ENCODE assay signal across 10 cellular contexts in genomic region chr10:80206277-80206655, GRCh38. TPM values are rescaled to one million over a fixed set of nuclear protein-coding genes. Genes with fewer than 3 reads are reported as not detected.
DNase-seq lines count a peak whose midpoint lies in the region; ATAC-seq and TF ChIP-seq lines count a peak whose summit lies in the region.
"Had no signal": no experiment of that assay in that cellular context is flagged by ENCODE, and none has a peak within 500 bp of the region (broad histone marks: within the 10 kb centered on the region; RNA-seq: fewer than 3 reads in every experiment).

No MANE protein-coding gene starts in this region.

- H3F3A ChIP-seq in GM23338 (replicated peaks; ENCODE audit: low read depth): peaks cover 4% of the 10 kb centered on the region; the same call in 1 of the 2 replicates

- ATAC-seq in GM23338 (no peak), HG03139 (IDR thresholded peaks at IDR 0.05; ENCODE audit: unreplicated experiment) (no peak)

- no peaks in the 10 kb centered on the region for H3K36me3 ChIP-seq in GM23338 (ENCODE audit: insufficient read depth)

- H4K20me1 ChIP-seq in GM23338 (replicated peaks; ENCODE audit: insufficient read depth): peaks cover 7% of the 10 kb centered on the region

- H3K4me3 ChIP-seq in GM23338: peak overlapping the region; percentile 73; the same call in 1 of the 2 replicates
- H3K4me3 ChIP-seq in skin epidermis: peak overlapping the region in 1 of 7 experiments; percentile 92

- H3K4me3 Mint-ChIP-seq in GM23338: peak overlapping the region; percentile 76
- H3K4me3 Mint-ChIP-seq in glutamatergic neuron (ENCODE audit: unreplicated experiment): peak overlapping the region; percentile 64

- H3K9me2 ChIP-seq in GM23338 (ENCODE audit: insufficient read depth): no peaks in the 10 kb centered on the region

- peak overlapping the region; percentile 88 for H3K4me2 ChIP-seq in GM23338

- peaks cover 30% of the 10 kb centered on the region for H3K79me2 ChIP-seq in GM23338 (replicated peaks; ENCODE audit: insufficient read depth)

- H3K27ac ChIP-seq in GM23338 (ENCODE audit: low read depth) (no peak overlapping the region), VCaP (peak overlapping the region; percentile 92), skin epidermis (peak overlapping the region in 18 of 21 experiments; percentile 69 to 99 (median 97))

- H3K27me3 ChIP-seq in GM23338 (ENCODE audit: insufficient read depth): peaks cover 31% of the 10 kb centered on the region

- H3K36me3 Mint-ChIP-seq in GM23338 (ENCODE audit: low read depth): no peaks in the 10 kb centered on the region; the same call in 2 of the 3 replicates
- H3K36me3 Mint-ChIP-seq in glutamatergic neuron (ENCODE audit: unreplicated experiment): peaks cover 3% of the 10 kb centered on the region

- H2AFZ ChIP-seq in GM23338: no peak overlapping the region; the same call in 1 of the 2 replicates

- H3K9me3 Mint-ChIP-seq in GM23338: no peaks in the 10 kb centered on the region
- peaks cover 9% of the 10 kb centered on the region for H3K9me3 Mint-ChIP-seq in glutamatergic neuron (ENCODE audit: unreplicated experiment)

- H3K4me1 Mint-ChIP-seq in GM23338 (peaks cover 53% of the 10 kb centered on the region), glutamatergic neuron (ENCODE audit: low read depth, unreplicated experiment) (peaks cover 8% of the 10 kb centered on the region)

- TF ChIP-seq CTCF in GM23338 (conservative IDR thresholded peaks at IDR 0.05; ENCODE audit: low read depth in 2 of 2) (no peak), VCaP (conservative IDR thresholded peaks at IDR 0.05) (no peak), glutamatergic neuron (IDR thresholded peaks at IDR 0.05; ENCODE audit: partially characterized antibody, unreplicated experiment) (no peak)

- H3K27ac Mint-ChIP-seq in GM23338: no peak overlapping the region
- H3K27ac Mint-ChIP-seq in glutamatergic neuron (ENCODE audit: unreplicated experiment): no peak overlapping the region

- DNase-seq in GM23338 (ENCODE audit: low spot score) (no peak), glutamatergic neuron (no peak), dermis blood vessel endothelial cell (no peak), anterior cingulate cortex (lab: John Stamatoyannopoulos, UW) (no peak)
- DNase-seq in central memory CD4-positive, alpha-beta T cell: no peak
- DNase-seq: activated effector memory CD4-positive, alpha-beta T cell treated with anti-CD3 and anti-CD28 coated beads, Interleukin-2, amount 50 U/mL, for 16 hours; NCI-H69 had no signal

- H3K27me3 Mint-ChIP-seq in GM23338 (ENCODE audit: insufficient read depth, low read depth, poor library complexity) (peaks cover 19% of the 10 kb centered on the region), glutamatergic neuron (ENCODE audit: unreplicated experiment) (peaks cover 3% of the 10 kb centered on the region)

- peaks cover 34% of the 10 kb centered on the region for H3K4me1 ChIP-seq in GM23338 (ENCODE audit: insufficient read depth)

TF ChIP-seq in GM23338, 12 proteins besides CTCF, POLR2A, EP300 and RAD21 (continues in another document):
- TF ChIP-seq CREB1 (CRISPR knock-in tag; IDR thresholded peaks at IDR 0.05; ENCODE audit: low read depth): no peak
- TF ChIP-seq EZH2 (IDR thresholded peaks at IDR 0.05; ENCODE audit: low read depth, unreplicated experiment): no peak
- no peak for TF ChIP-seq ETS1 (IDR thresholded peaks at IDR 0.05)
- no peak for TF ChIP-seq POLR2AphosphoS5 (IDR thresholded peaks at IDR 0.05; ENCODE audit: low read depth)
- no peak for TF ChIP-seq STAT1 (IDR thresholded peaks at IDR 0.05; ENCODE audit: unreplicated experiment)
- no peak for TF ChIP-seq JUNB (IDR thresholded peaks at IDR 0.05; ENCODE audit: unreplicated experiment)
- no peak for TF ChIP-seq ZNF114 (CRISPR knock-in tag; IDR thresholded peaks at IDR 0.05)
- TF ChIP-seq NANOG (IDR thresholded peaks at IDR 0.05; ENCODE audit: borderline replicate concordance): no peak
- no peak for TF ChIP-seq EZH2phosphoT487 (IDR thresholded peaks at IDR 0.05; ENCODE audit: unreplicated experiment)
- no peak for TF ChIP-seq REST (IDR thresholded peaks at IDR 0.05; ENCODE audit: unreplicated experiment)
- TF ChIP-seq ZNF331 (CRISPR knock-in tag; IDR thresholded peaks at IDR 0.05; ENCODE audit: low read depth): no peak

RNA-seq across cellular contexts. Expression of gene ANXA11, which starts 0.9 kb away (rescaled TPM):
- total RNA-seq in GM23338 (2014; rRNA removed; shearing (Covaris generic)): 38.9 and 42.3 TPM in 2 replicates
- 70.0 and 73.7 TPM in 2 replicates for polyA plus RNA-seq in GM23338 (2016; fragmentation: Nextera tagmentation; extraction: Ambion mirVana)
- total RNA-seq in glutamatergic neuron (ENCODE audit: unreplicated experiment) (2.3 TPM), dermis blood vessel endothelial cell (33.7 and 54.9 TPM in 2 replicates)

Comparison
In these comparisons a context has a peak if more than half of its experiments do, and no peak if none do; other contexts are left out.
1. RNA of gene ANXA11, which starts 0.9 kb away (total RNA-seq): 38.9 to 42.3 TPM in GM23338 and 33.7 to 54.9 TPM in dermis blood vessel endothelial cell; 2.3 TPM in glutamatergic neuron (single experiment); every median in the first group is over 10 times any median in the second.